15 cellular contexts compared by ENCODE assay signal in genomic region chr10:119461923-119462322, GRCh38.
DNase-seq lines count a peak whose midpoint lies in the region; ATAC-seq, FAIRE-seq and TF ChIP-seq lines count a peak whose summit lies in the region.
"Had no signal": no experiment of that assay in that cellular context is flagged by ENCODE, and none has a peak within 500 bp of the region (broad histone marks: within the 10 kb centered on the region; RNA-seq: fewer than 3 reads in every experiment).

No MANE protein-coding gene starts in this region.

- H3K36me3 ChIP-seq in bronchial epithelial cell (ENCODE audit: control insufficient read depth, insufficient read depth, low read length) (no peaks in the 10 kb centered on the region), osteoblast (ENCODE audit: insufficient read depth, low read length) (no peaks in the 10 kb centered on the region)

- H3K4me1 ChIP-seq in osteoblast (ENCODE audit: insufficient read depth, low read length) = no peaks in the 10 kb centered on the region
- H3K4me1 ChIP-seq: body of pancreas had no signal

- TF ChIP-seq CTCF in GM20000 (IDR thresholded peaks at IDR 0.05; ENCODE audit: extremely low read depth, missing control alignments) = no peak
- TF ChIP-seq CTCF in bronchial epithelial cell (IDR thresholded peaks at IDR 0.05; ENCODE audit: insufficient read depth, low read length, severe bottlenecking) = no peak
- no peak for TF ChIP-seq CTCF in osteoblast (IDR thresholded peaks at IDR 0.05; ENCODE audit: extremely low read depth, low read depth, low read length)

- peak; percentile 68 for ATAC-seq in GM18502 (IDR thresholded peaks at IDR 0.05; ENCODE audit: poor library complexity, unreplicated experiment)
- peak; percentile 60 for ATAC-seq in HG02981 (IDR thresholded peaks at IDR 0.05; ENCODE audit: unreplicated experiment)
- ATAC-seq in HG03135 (IDR thresholded peaks at IDR 0.05; ENCODE audit: unreplicated experiment) = no peak
- ATAC-seq: body of pancreas; effector memory CD8-positive, alpha-beta T cell; T-cell had no signal

- H3K27ac ChIP-seq in osteoblast (ENCODE audit: low read depth, low read length) = no peak overlapping the region
- H3K27ac ChIP-seq: body of pancreas had no signal

- FAIRE-seq in bronchial epithelial cell (lab: Jason Lieb, UNC) = no peak

- H3K4me2 ChIP-seq in osteoblast (ENCODE audit: insufficient read depth, low read length) = no peak overlapping the region

- no peaks in the 10 kb centered on the region for H3K27me3 ChIP-seq in bronchial epithelial cell (ENCODE audit: control insufficient read depth, insufficient read depth, low read length)
- H3K27me3 ChIP-seq in osteoblast (ENCODE audit: insufficient read depth, low read length) = peaks cover 25% of the 10 kb centered on the region
- H3K27me3 ChIP-seq: body of pancreas had no signal

- H3K79me2 ChIP-seq in osteoblast (ENCODE audit: insufficient read depth, low read length) = no peaks in the 10 kb centered on the region

- H4K20me1 ChIP-seq in osteoblast (ENCODE audit: insufficient read depth, low read length) = no peaks in the 10 kb centered on the region

- no peaks in the 10 kb centered on the region for H3K9me3 ChIP-seq in osteoblast (ENCODE audit: low read depth, low read length)
- H3K9me3 ChIP-seq: body of pancreas had no signal

- DNase-seq in GM20000 (ENCODE audit: low spot score) = peak; percentile 41
- peak; percentile 12 for DNase-seq in bronchial epithelial cell (ENCODE audit: low read depth)
- no peak for DNase-seq in osteoblast (ENCODE audit: insufficient read length, low spot score, missing footprints)
- DNase-seq in GDM1 (lab: John Stamatoyannopoulos, UW) = no peak
- DNase-seq in activated CD4-positive, alpha-beta T cell treated with anti-CD3 and anti-CD28 coated beads, Interleukin-2, amount 50 U/mL, for 4 hours = no peak
- DNase-seq: activated CD4-positive, alpha-beta T cell treated with anti-CD3 and anti-CD28 coated beads for 4 hours; activated effector memory CD4-positive, alpha-beta T cell treated with Interleukin-2 at 50 U/mL for 16 hours; body of pancreas; effector memory CD8-positive, alpha-beta T cell; stimulated activated CD4-positive, alpha-beta T cell treated with anti-CD3 and anti-CD28 coated beads, Interleukin-2, amount 100 ng/mL, for 48 hours; stimulated activated naive CD4-positive, alpha-beta T cell treated with Interleukin-2 at 50 U/mL for 16 hours; T-cell had no signal

- H2AFZ ChIP-seq in osteoblast (ENCODE audit: low read length) = no peak overlapping the region

- H3K4me3 ChIP-seq in bronchial epithelial cell (ENCODE audit: low read depth, low read length) = no peak overlapping the region
- H3K4me3 ChIP-seq in osteoblast (ENCODE audit: insufficient read depth, low read length) = no peak overlapping the region
- H3K4me3 ChIP-seq: body of pancreas had no signal

Comparison
In these comparisons a context has a peak if more than half of its experiments do, and no peak if none do; other contexts are left out.
1. DNase-seq: peak in GM20000 (single experiment) and bronchial epithelial cell (single experiment); none in osteoblast (single experiment), GDM1 (single experiment) and activated CD4-positive, alpha-beta T cell treated with anti-CD3 and anti-CD28 coated beads, Interleukin-2, amount 50 U/mL, for 4 hours (0 of 2).